ENCODE assay signal across 22 cellular contexts in the genomic region with DNA sequence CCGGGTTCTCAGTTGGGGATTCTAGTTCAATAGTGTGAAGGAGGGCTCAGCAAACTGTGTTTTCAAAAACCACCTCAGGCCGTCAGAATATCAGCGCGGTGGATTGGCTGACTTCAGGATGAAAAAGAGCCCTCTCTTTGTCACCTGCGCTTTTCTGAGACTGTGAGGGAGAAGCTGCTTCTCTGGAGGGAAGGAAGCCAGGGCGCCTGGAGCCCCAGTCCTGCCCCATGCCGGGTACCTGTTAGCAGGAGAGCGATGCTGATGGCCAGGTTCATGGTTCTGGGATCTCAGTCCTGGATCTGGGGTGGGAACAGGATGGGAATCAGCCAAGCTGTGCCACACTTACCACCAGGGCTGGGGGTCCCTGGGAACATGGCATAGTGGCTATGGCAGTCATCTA. TPM values are rescaled to one million over a fixed set of nuclear protein-coding genes. Genes with fewer than 3 reads are reported as not detected.
A peak's percentile ranks its signal among the peaks of the same experiment; 100 is the strongest.
DNase-seq lines count a peak whose midpoint lies in the region; ATAC-seq, FAIRE-seq and TF ChIP-seq lines count a peak whose summit lies in the region.
"Had no signal": no experiment of that assay in that cellular context is flagged by ENCODE, and none has a peak within 500 bp of the region (broad histone marks: within the 10 kb centered on the region; RNA-seq: fewer than 3 reads in every experiment).

No MANE protein-coding gene starts in this region.

- H3K4me1 ChIP-seq in iPS-20b (ENCODE audit: insufficient read depth, low read length): peaks cover 30% of the 10 kb centered on the region
- H3K4me1 ChIP-seq in smooth muscle cell (ENCODE audit: low read depth): peaks cover 16% of the 10 kb centered on the region
- H3K4me1 ChIP-seq: colonic mucosa had no signal

- H3K36me3 ChIP-seq in H7 (replicated peaks; ENCODE audit: control insufficient read depth, insufficient read depth, low read length): peaks cover 29% of the 10 kb centered on the region
- H3K36me3 ChIP-seq in iPS-20b (ENCODE audit: insufficient read depth, low read depth, low read length): peaks cover 41% of the 10 kb centered on the region
- H3K36me3 ChIP-seq in smooth muscle cell (ENCODE audit: low read depth): no peaks in the 10 kb centered on the region
- H3K36me3 ChIP-seq: colonic mucosa, suprapubic skin had no signal

- peak overlapping the region in 2 of 5 experiments; percentile 26 to 49 for H3K27ac Mint-ChIP-seq in brain
- no peak overlapping the region for H3K27ac Mint-ChIP-seq in activated CD8-positive, alpha-beta memory T cell treated with anti-CD3 and anti-CD28 coated beads, Interleukin-2, amount 10 ng/mL, durations not matched to agents 7 days and 5 days
- H3K27ac Mint-ChIP-seq: activated CD4-positive, alpha-beta T cell treated with anti-CD3 and anti-CD28 coated beads, Interleukin-2, amount 10 ng/mL, durations not matched to agents 24 days and 14 days; progenitor cell of endocrine pancreas had no signal

- H3F3A ChIP-seq in smooth muscle cell (ENCODE audit: low read depth): peaks cover 5% of the 10 kb centered on the region

- H3K4me2 ChIP-seq in smooth muscle cell: peak overlapping the region; percentile 98

- CTCF ChIA-PET in activated CD8-positive, alpha-beta memory T cell treated with anti-CD3 and anti-CD28 coated beads, Interleukin-2, amount 10 ng/mL, durations not matched to agents 7 days and 5 days (lab: Charles Lee): no interaction called here

- H3K27ac ChIP-seq in iPS-20b (ENCODE audit: low read length) (peak overlapping the region; percentile 62), smooth muscle cell (ENCODE audit: low read depth) (peak overlapping the region; percentile 29)
- H3K27ac ChIP-seq: colonic mucosa, gastroesophageal sphincter, suprapubic skin had no signal

- H3K9ac ChIP-seq in iPS-20b (ENCODE audit: low read depth, low read length): peak overlapping the region; percentile 95; the same call in 1 of the 2 replicates
- peak overlapping the region; percentile 68 for H3K9ac ChIP-seq in smooth muscle cell (ENCODE audit: low read depth)

- H3K4me3 Mint-ChIP-seq in brain: peak overlapping the region; percentile 30 to 96 (median 61)
- no peak overlapping the region for H3K4me3 Mint-ChIP-seq in activated CD8-positive, alpha-beta memory T cell treated with anti-CD3 and anti-CD28 coated beads, Interleukin-2, amount 10 ng/mL, durations not matched to agents 7 days and 5 days

- no peak for FAIRE-seq in RCC 7860 (lab: Jason Lieb, UNC)
- FAIRE-seq: HTR-8/SVneo had no signal

- peaks cover 30% of the 10 kb centered on the region for H4K20me1 ChIP-seq in smooth muscle cell (ENCODE audit: low read depth)

- no peak for DNase-seq in H7
- no peak for DNase-seq in smooth muscle cell (lab: John Stamatoyannopoulos, UW; ENCODE audit: unreplicated experiment)
- no peak for DNase-seq in activated CD8-positive, alpha-beta memory T cell treated with anti-CD3 and anti-CD28 coated beads, Interleukin-2, amount 10 ng/mL, durations not matched to agents 7 days and 5 days
- no peak for DNase-seq in RCC 7860 (ENCODE audit: low spot score)
- DNase-seq: activated CD4-positive, alpha-beta T cell treated with anti-CD3 and anti-CD28 coated beads, Interleukin-2, amount 10 ng/mL, durations not matched to agents 24 days and 14 days; activated CD8-positive, alpha-beta memory T cell treated with anti-CD3 and anti-CD28 coated beads, Interleukin-2, amount 50 U/mL, for 4 hours; anterior cingulate cortex; C1 segment of cervical spinal cord; colonic mucosa; DMS 273 treated with DMSO at 0.1 percent for 48 hours; GDM1; NCI-H1436 treated with DMSO at 0.1 percent for 48 hours; NCI-H2227 treated with DMSO at 0.1 percent for 48 hours; SW 1271 had no signal

- H3K9me3 ChIP-seq in iPS-20b (ENCODE audit: insufficient read depth, low read depth, low read length): no peaks in the 10 kb centered on the region
- H3K9me3 ChIP-seq in smooth muscle cell (replicated peaks; ENCODE audit: low read depth): no peaks in the 10 kb centered on the region
- H3K9me3 ChIP-seq: colonic mucosa, gastroesophageal sphincter, suprapubic skin had no signal

- ATAC-seq in activated CD8-positive, alpha-beta memory T cell treated with anti-CD3 and anti-CD28 coated beads, Interleukin-2, amount 10 ng/mL, durations not matched to agents 7 days and 5 days: no peak
- no peak for ATAC-seq in GM21786 (IDR thresholded peaks at IDR 0.05; ENCODE audit: unreplicated experiment)
- ATAC-seq: gastroesophageal sphincter had no signal

- H3K4me3 ChIP-seq in H7 (ENCODE audit: insufficient read depth, low read depth, low read length) (peak overlapping the region; percentile 9; the same call in 1 of the 2 replicates), iPS-20b (ENCODE audit: low read length) (peak overlapping the region; percentile 96), smooth muscle cell (peak overlapping the region; percentile 54)
- H3K4me3 ChIP-seq: colonic mucosa, gastroesophageal sphincter, lung, suprapubic skin had no signal

- 91% methylated on average over 8 of the region's 8 CpGs for WGBS in smooth muscle cell (ENCODE audit: low lambda C conversion rate)

- H3K79me2 ChIP-seq in smooth muscle cell (ENCODE audit: low read depth): peaks cover 29% of the 10 kb centered on the region

- no peak overlapping the region for H2AFZ ChIP-seq in smooth muscle cell (ENCODE audit: low read depth)

- H3K27me3 ChIP-seq in H7 (ENCODE audit: control insufficient read depth, insufficient read depth, low read length): no peaks in the 10 kb centered on the region; the same call in 1 of the 2 replicates
- no peaks in the 10 kb centered on the region; the same call in 1 of the 2 replicates for H3K27me3 ChIP-seq in iPS-20b (ENCODE audit: insufficient read depth, low read length)
- H3K27me3 ChIP-seq in smooth muscle cell (ENCODE audit: low read depth): no peaks in the 10 kb centered on the region

- H3K9me3 Mint-ChIP-seq in brain: no peaks in the 10 kb centered on the region
- H3K9me3 Mint-ChIP-seq in activated CD8-positive, alpha-beta memory T cell treated with anti-CD3 and anti-CD28 coated beads, Interleukin-2, amount 10 ng/mL, durations not matched to agents 7 days and 5 days (ENCODE audit: low read depth): no peaks in the 10 kb centered on the region
- H3K9me3 Mint-ChIP-seq: activated CD4-positive, alpha-beta T cell treated with anti-CD3 and anti-CD28 coated beads, Interleukin-2, amount 10 ng/mL, durations not matched to agents 24 days and 14 days had no signal

- H3K27me3 Mint-ChIP-seq in brain: peaks cover 13% of the 10 kb centered on the region
- peaks cover 53% of the 10 kb centered on the region for H3K27me3 Mint-ChIP-seq in activated CD8-positive, alpha-beta memory T cell treated with anti-CD3 and anti-CD28 coated beads, Interleukin-2, amount 10 ng/mL, durations not matched to agents 7 days and 5 days

- TF ChIP-seq CTCF in brain (conservative IDR thresholded peaks at IDR 0.05) (no peak), smooth muscle cell (IDR thresholded peaks at IDR 0.05; ENCODE audit: borderline replicate concordance, insufficient read depth, poor library complexity, severe bottlenecking) (no peak)

- peaks cover 19% of the 10 kb centered on the region for H3K36me3 Mint-ChIP-seq in brain
- no peaks in the 10 kb centered on the region for H3K36me3 Mint-ChIP-seq in activated CD8-positive, alpha-beta memory T cell treated with anti-CD3 and anti-CD28 coated beads, Interleukin-2, amount 10 ng/mL, durations not matched to agents 7 days and 5 days

- H3K4me1 Mint-ChIP-seq in brain: peaks cover 58% of the 10 kb centered on the region
- H3K4me1 Mint-ChIP-seq in activated CD8-positive, alpha-beta memory T cell treated with anti-CD3 and anti-CD28 coated beads, Interleukin-2, amount 10 ng/mL, durations not matched to agents 7 days and 5 days: peaks cover 7% of the 10 kb centered on the region

RNA-seq across cellular contexts. Expression of gene THY1, which starts 2.3 kb away (rescaled TPM):
- 305 and 319 TPM in 2 replicates for total RNA-seq in H7 (2014; rRNA removed; shearing (Covaris generic))
- polyA plus RNA-seq in brain (ENCODE audit: insufficient read depth, low read depth, low replicate concordance) (154 TPM), smooth muscle cell (411 and 614 TPM in 2 replicates)
- total RNA-seq in smooth muscle cell: 266 and 297 TPM in 2 replicates
- total RNA-seq in activated CD8-positive, alpha-beta memory T cell treated with anti-CD3 and anti-CD28 coated beads, Interleukin-2, amount 10 ng/mL, durations not matched to agents 7 days and 5 days: under 1 TPM in 1 of 2 experiments, not detected in 1; 0.30 TPM

RNA-seq across cellular contexts. Expression of gene USP2, which starts 39.1 kb away (rescaled TPM):
- 2.7 and 2.8 TPM in 2 replicates for total RNA-seq in H7 (2014; rRNA removed; shearing (Covaris generic))
- 10.1 TPM for polyA plus RNA-seq in brain (ENCODE audit: insufficient read depth, low read depth, low replicate concordance)
- 1.4 and 1.8 TPM in 2 replicates for total RNA-seq in smooth muscle cell
- 0.25 and 2.5 TPM in 2 replicates for polyA plus RNA-seq in smooth muscle cell
- under 1 TPM; 0.28 to 0.76 TPM for total RNA-seq in activated CD8-positive, alpha-beta memory T cell treated with anti-CD3 and anti-CD28 coated beads, Interleukin-2, amount 10 ng/mL, durations not matched to agents 7 days and 5 days

Comparison
In these comparisons a context has a peak if more than half of its experiments do, and no peak if none do; other contexts are left out.
1. H3K4me3 ChIP-seq: peak in every context shown above with its lines; median percentile 96 in iPS-20b; 54 in smooth muscle cell; 9 in H7.
2. RNA of gene THY1, which starts 2.3 kb away (total RNA-seq): 305 to 319 TPM in H7 and 266 to 297 TPM in smooth muscle cell; 0.30 TPM in activated CD8-positive, alpha-beta memory T cell treated with anti-CD3 and anti-CD28 coated beads, Interleukin-2, amount 10 ng/mL, durations not matched to agents 7 days and 5 days; every median in the first group is over 100 times any median in the second.